ENCODE assay signal across 1 cellular context in genomic region chr17:81911277-81911961, GRCh38.
TF ChIP-seq lines count a peak whose summit lies in the region.

Gene PCYT2, minus strand, starts transcription at chr17:81911399. Its CDS starts 44 bp downstream, at chr17:81911355.

TF ChIP-seq in HepG2, 621 proteins besides CTCF, POLR2A, EP300 and RAD21 (continued from another document):
- peak; percentile 73; the same call in 1 of the 2 replicates for TF ChIP-seq TFAP4 (IDR thresholded peaks at IDR 0.05; ENCODE audit: borderline replicate concordance, low read depth)
- TF ChIP-seq GABPB1 (CRISPR knock-in tag; IDR thresholded peaks at IDR 0.05): peak; percentile 66
- TF ChIP-seq KDM5A (IDR thresholded peaks at IDR 0.05; ENCODE audit: borderline replicate concordance, low read length): peak; percentile 63; the same call in 1 of the 2 replicates
- TF ChIP-seq KDM3A (CRISPR knock-in tag; IDR thresholded peaks at IDR 0.05; ENCODE audit: low read depth): no peak
- TF ChIP-seq ATF7-NPFF (CRISPR knock-in tag; IDR thresholded peaks at IDR 0.05; ENCODE audit: low read depth): 0 out of 2 replicates have a peak, but pooled peaks have one; percentile 49
- no peak for TF ChIP-seq IRF1 (CRISPR knock-in tag; IDR thresholded peaks at IDR 0.05; ENCODE audit: low read depth)
- TF ChIP-seq ZNF574 (CRISPR knock-in tag; IDR thresholded peaks at IDR 0.05): peak; percentile 5; the same call in 1 of the 2 replicates
- no peak for TF ChIP-seq ZNF431 (CRISPR knock-in tag; IDR thresholded peaks at IDR 0.05; ENCODE audit: borderline replicate concordance, low read depth)
- TF ChIP-seq MAZ (IDR thresholded peaks at IDR 0.05; ENCODE audit: borderline replicate concordance, low read depth, low read length): peak; percentile 78
- TF ChIP-seq MAZ (CRISPR knock-in tag; IDR thresholded peaks at IDR 0.05; ENCODE audit: low read depth): no peak
- no peak for TF ChIP-seq DBP (CRISPR knock-in tag; IDR thresholded peaks at IDR 0.05; ENCODE audit: not compliant biosample characterization)
- TF ChIP-seq MED13 (CRISPR knock-in tag; IDR thresholded peaks at IDR 0.05): 0 out of 2 replicates have a peak, but pooled peaks have one; percentile 40
- peak; percentile 18 for TF ChIP-seq RBM22 (optimal IDR thresholded peaks at IDR 0.05; ENCODE audit: low read length)
